ENCODE assay signal across 8 cellular contexts in the genomic region with DNA sequence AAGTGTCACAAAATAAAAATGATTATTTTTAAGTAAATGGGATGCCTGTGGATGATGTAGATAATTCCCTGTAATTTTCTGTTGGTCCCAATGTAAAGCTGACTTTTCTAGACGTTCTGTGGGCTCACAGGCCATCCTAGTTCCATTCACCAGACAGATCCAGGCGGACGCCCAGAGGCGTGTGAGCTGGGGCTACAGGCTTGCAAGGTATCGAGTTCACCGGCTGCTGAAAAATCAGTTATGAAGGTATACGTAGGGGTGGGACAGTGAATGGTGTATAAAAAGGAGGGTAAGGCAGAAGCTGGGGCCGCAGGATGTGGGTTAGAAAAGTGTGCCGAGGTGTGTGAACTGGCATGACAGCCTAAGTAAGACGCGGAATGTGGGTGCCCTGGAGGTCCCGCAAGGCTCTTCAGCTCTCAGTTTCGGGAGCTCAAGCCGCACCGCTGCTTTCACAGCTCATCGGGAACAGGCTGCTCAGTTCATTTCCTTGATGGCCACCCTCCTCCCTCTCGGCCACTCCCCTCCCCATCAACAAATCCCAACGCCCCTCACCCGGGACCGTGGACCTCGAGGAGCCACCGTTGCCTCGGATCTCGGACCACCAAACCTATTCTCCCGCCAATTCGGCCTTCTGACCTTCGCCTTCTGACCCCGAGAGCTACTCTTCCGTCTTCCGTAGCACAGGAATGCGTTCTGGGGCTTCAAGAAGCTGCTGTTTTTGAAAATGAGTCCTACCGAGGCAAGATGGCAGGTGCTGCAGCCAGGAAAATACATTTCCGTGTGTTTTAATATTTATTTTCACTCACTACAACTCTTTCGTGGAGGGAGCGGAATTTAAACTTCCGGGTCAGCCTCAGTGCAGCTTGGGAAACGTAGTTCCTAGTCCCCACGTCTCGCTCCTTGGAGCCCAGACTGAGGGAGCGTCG. TPM values are rescaled to one million over a fixed set of nuclear protein-coding genes. Genes with fewer than 3 reads are reported as not detected.
DNase-seq lines count a peak whose midpoint lies in the region; ATAC-seq and TF ChIP-seq lines count a peak whose summit lies in the region.

Gene XNDC1N, minus strand, starts transcription at position 782 of the 926 bp plus-strand sequence. CDS start 5,241 bp downstream, outside the sequence.

- no peak for TF ChIP-seq CTCF in GM10266 (IDR thresholded peaks at IDR 0.05; ENCODE audit: control insufficient read depth, insufficient read depth, low read depth, missing control alignments)
- TF ChIP-seq CTCF in HEK293 (tag by site-specific recombination; IDR thresholded peaks at IDR 0.05), result no peak
- TF ChIP-seq CTCF in MM.1S (IDR thresholded peaks at IDR 0.05; ENCODE audit: low read length), result no peak
- no peak for TF ChIP-seq CTCF in heart left ventricle (IDR thresholded peaks at IDR 0.05)

- H3K9me3 ChIP-seq in HEK293 (ENCODE audit: control insufficient read depth, insufficient read depth, low read depth, low read length), result no peaks in the 10 kb centered on the region
- H3K9me3 ChIP-seq in MM.1S (replicated peaks; ENCODE audit: insufficient read depth, low read length), result no peaks in the 10 kb centered on the region
- H3K9me3 ChIP-seq in heart left ventricle, result no peaks in the 10 kb centered on the region
- no peaks in the 10 kb centered on the region for H3K9me3 ChIP-seq in aorta (ENCODE audit: control insufficient read depth, low read length)

- H3K79me2 ChIP-seq in MM.1S (ENCODE audit: low read length), result peaks cover 54% of the 10 kb centered on the region

- peak within 1 kb of the TSS; percentile 95 for H3K9ac ChIP-seq in MM.1S (ENCODE audit: low read length)

- H3K4me2 ChIP-seq in MM.1S (ENCODE audit: low read depth, low read length), result peak within 1 kb of the TSS; percentile 83

- peak within 1 kb of the TSS; percentile 84 for H3K27ac ChIP-seq in HEK293 (ENCODE audit: extremely low read depth, low read depth, low read length)
- peak within 1 kb of the TSS; percentile 95 for H3K27ac ChIP-seq in MM.1S (ENCODE audit: low read length)
- H3K27ac ChIP-seq in heart left ventricle, result peak within 1 kb of the TSS; percentile 83 to 97 (median 88)
- H3K27ac ChIP-seq in aorta (ENCODE audit: low read depth in 1 of 2, low read length in 2 of 2), result peak within 1 kb of the TSS in 1 of 2 donors; percentile 14

- H3K36me3 Mint-ChIP-seq in activated naive CD8-positive, alpha-beta T cell treated with anti-CD3 and anti-CD28 coated beads for 36 hours, result peaks cover 34% of the 10 kb centered on the region

- peak in 1 of 2 donors; percentile 10 for TF ChIP-seq POLR2A in heart left ventricle (IDR thresholded peaks at IDR 0.05)

- H3K36me3 ChIP-seq in HEK293 (ENCODE audit: control insufficient read depth in 2 of 2, insufficient read depth in 1 of 2, low read length in 2 of 2) (peaks cover 3 to 17% of the 10 kb centered on the region in 2 experiments; a peak in 1 of 3 replicates), MM.1S (replicated peaks; ENCODE audit: insufficient read depth, low read length) (no peaks in the 10 kb centered on the region), heart left ventricle (peaks cover 0 to 14% (median 0%) of the 10 kb centered on the region in 9 donors), aorta (ENCODE audit: control insufficient read depth in 1 of 2, insufficient read depth in 2 of 2, low read length in 1 of 2) (no peaks in the 10 kb centered on the region)

- H3K4me1 ChIP-seq in HEK293 (ENCODE audit: control insufficient read depth, insufficient read depth, low read length), result no peaks in the 10 kb centered on the region
- H3K4me1 ChIP-seq in MM.1S (ENCODE audit: low read length), result peaks cover 11% of the 10 kb centered on the region
- H3K4me1 ChIP-seq in heart left ventricle, result peaks cover 4 to 44% (median 27%) of the 10 kb centered on the region in 12 donors
- peaks cover 0 to 7% of the 10 kb centered on the region in 2 donors for H3K4me1 ChIP-seq in aorta (ENCODE audit: control insufficient read depth in 1 of 2, insufficient read depth in 2 of 2, low read length in 2 of 2)

- peak within 1 kb of the TSS; percentile 92 for H2AFZ ChIP-seq in MM.1S (ENCODE audit: low read length)

- intact Hi-C loops in heart left ventricle (cut with DNase I) (loop anchor here in 1 of 10 donors (5.0 kb wide), 1 partner anchor 174 kb away; the partner anchor contains the start of gene LAMTOR1), posterior vena cava (cut with DNase I) (no loop called here), aorta (cut with DNase I) (loop anchor here in 1 of 2 donors (2.0 kb wide), 1 partner anchor 185 kb away; the partner anchor contains the start of gene ANAPC15)

- H3K4me1 Mint-ChIP-seq in activated naive CD8-positive, alpha-beta T cell treated with anti-CD3 and anti-CD28 coated beads for 36 hours, result peaks cover 29% of the 10 kb centered on the region

- ATAC-seq in heart left ventricle (peak; percentile 93 to 95 (median 94)), aorta (ENCODE audit: low FRiP score) (peak; percentile 94)

- CTCF ChIA-PET in HEK293 (lab: Yijun Ruan, JAX), result interaction anchor here (0.6 to 1.6 kb wide), 5 partner anchors 10 to 98 kb away, joined by 3 to 8 read pairs (median 4); no protein-coding TSS in a partner anchor

- DNase-seq in GM10266 (ENCODE audit: extremely low spot score) (peak; percentile 68), MM.1S (peak; percentile 89), SIG-M5 (lab: John Stamatoyannopoulos, UW) (peak; percentile 73), heart left ventricle (peak; percentile 55 to 83 (median 64)), posterior vena cava (ENCODE audit: low spot score) (peak; percentile 86), aorta (peak; percentile 68 to 81)
- DNase-seq in activated naive CD8-positive, alpha-beta T cell treated with anti-CD3 and anti-CD28 coated beads for 36 hours, result peak; percentile 75

- 0 to 1% (median 1%) methylated on average over 41 of the region's 41 CpGs for WGBS in heart left ventricle, 4 donors
- WGBS in aorta, 2 donors, result 0 to 1% methylated on average over 40 to 41 of the region's 41 CpGs

- POLR2A ChIA-PET in HEK293 (lab: Yijun Ruan, JAX), result interaction anchor here (0.7 to 3.2 kb wide), 7 partner anchors 9 to 295 kb away, joined by 3 to 32 read pairs (median 5); no protein-coding TSS in a partner anchor

- H3K27ac Mint-ChIP-seq in activated naive CD8-positive, alpha-beta T cell treated with anti-CD3 and anti-CD28 coated beads for 36 hours, result peak within 1 kb of the TSS; percentile 99

- H3F3A ChIP-seq in MM.1S (ENCODE audit: insufficient read depth, low read length), result peaks cover 4% of the 10 kb centered on the region

- H3K27me3 Mint-ChIP-seq in activated naive CD8-positive, alpha-beta T cell treated with anti-CD3 and anti-CD28 coated beads for 36 hours, result no peaks in the 10 kb centered on the region

- H4K20me1 ChIP-seq in MM.1S (ENCODE audit: insufficient read depth, low read length), result no peaks in the 10 kb centered on the region

- no peaks in the 10 kb centered on the region for H3K9me3 Mint-ChIP-seq in activated naive CD8-positive, alpha-beta T cell treated with anti-CD3 and anti-CD28 coated beads for 36 hours

- H3K9me2 ChIP-seq in MM.1S (replicated peaks; ENCODE audit: insufficient read depth, low read length), result no peaks in the 10 kb centered on the region

- H3K27me3 ChIP-seq in MM.1S (replicated peaks; ENCODE audit: insufficient read depth, low read length) (no peaks in the 10 kb centered on the region), heart left ventricle (no peaks in the 10 kb centered on the region), aorta (ENCODE audit: control insufficient read depth in 1 of 2, insufficient read depth in 2 of 2, low read length in 1 of 2) (no peaks in the 10 kb centered on the region)

- peak within 1 kb of the TSS; percentile 93 for H3K4me3 Mint-ChIP-seq in activated naive CD8-positive, alpha-beta T cell treated with anti-CD3 and anti-CD28 coated beads for 36 hours

- H3K4me3 ChIP-seq in HEK293 (ENCODE audit: low read depth, low read length) (peak within 1 kb of the TSS; percentile 89), MM.1S (ENCODE audit: low read length) (peak within 1 kb of the TSS; percentile 94), heart left ventricle (peak within 1 kb of the TSS; percentile 67 to 93 (median 82)), aorta (ENCODE audit: low read length in 2 of 2) (peak within 1 kb of the TSS; percentile 70 to 88)

TF ChIP-seq in HEK293, 187 proteins besides CTCF, POLR2A, EP300 and RAD21 (continues in another document):
- TF ChIP-seq PBX3 (CRISPR knock-in tag; IDR thresholded peaks at IDR 0.05) (peak; percentile 59; the same call in 1 of the 2 replicates), TCF7L2 (IDR thresholded peaks at IDR 0.05; ENCODE audit: borderline replicate concordance, low read depth, low read length) (no peak), ZNF623 (tag by site-specific recombination; IDR thresholded peaks at IDR 0.05) (no peak), KLF16 (tag by site-specific recombination; IDR thresholded peaks at IDR 0.05) (peak; percentile 26), ZNF645 (tag by site-specific recombination; IDR thresholded peaks at IDR 0.05) (0 out of 2 replicates have a peak, but pooled peaks have one; percentile 71), KLF8 (tag by site-specific recombination; IDR thresholded peaks at IDR 0.05) (peak; percentile 17; the same call in 1 of the 2 replicates)

RNA-seq across cellular contexts. Expression of gene XNDC1N, which starts in this region (rescaled TPM):
- 10 to 100 TPM; 10.8 to 12.4 TPM for total RNA-seq in activated naive CD8-positive, alpha-beta T cell treated with anti-CD3 and anti-CD28 coated beads for 36 hours
- total RNA-seq in heart left ventricle, result 1 to 10 TPM in 7 of 9 donors, under 1 TPM in 1, not detected in 1; 0.95 to 5.3 (median 2.8) TPM
- polyA plus RNA-seq in heart left ventricle, result 1 to 10 TPM; 1.2 to 2.9 TPM
- 1 to 10 TPM; 4.0 to 4.6 TPM for total RNA-seq in posterior vena cava
- total RNA-seq in aorta, result 10 to 100 TPM in 1 of 2 donors, 1 to 10 TPM in 1; 8.2 to 12.8 TPM
- 1 to 10 TPM; 3.9 to 4.7 TPM for polyA plus RNA-seq in aorta
